In the genomic region with DNA sequence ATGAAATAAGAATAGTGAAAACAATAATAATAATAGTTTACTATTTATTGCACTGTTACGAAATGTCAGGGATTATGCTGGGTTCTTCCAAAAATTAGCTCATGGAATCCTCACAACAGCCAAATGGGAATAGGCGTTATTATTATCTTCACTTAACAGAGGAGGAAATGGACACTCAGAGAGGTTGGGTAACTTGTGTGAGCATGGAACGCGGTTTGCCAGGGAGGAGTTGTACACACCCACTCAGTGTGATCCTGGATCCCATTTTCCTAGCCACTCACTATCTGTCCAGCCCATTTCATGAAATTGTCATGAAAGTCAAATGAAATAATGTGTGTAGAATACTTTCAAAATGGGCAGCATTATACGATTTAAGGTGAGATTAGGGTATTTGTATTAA, we compare ENCODE assay signal across 19 cellular contexts. TPM values are rescaled to one million over a fixed set of nuclear protein-coding genes. Genes with fewer than 3 reads are reported as not detected.
DNase-seq lines count a peak whose midpoint lies in the region; ATAC-seq, FAIRE-seq and TF ChIP-seq lines count a peak whose summit lies in the region.
"Had no signal": no experiment of that assay in that cellular context is flagged by ENCODE, and none has a peak within 500 bp of the region (broad histone marks: within the 10 kb centered on the region; RNA-seq: fewer than 3 reads in every experiment).

No MANE protein-coding gene starts in this region.

- no peak overlapping the region for H3K27ac ChIP-seq in CD8-positive, alpha-beta T cell (ENCODE audit: low read depth, low read length)
- no peak overlapping the region for H3K27ac ChIP-seq in small intestine (ENCODE audit: low read depth in 1 of 2, low read length in 1 of 2)

- WGBS in small intestine, 3 donors, result 66 to 84% (median 82%) methylated on average over 5 of the region's 5 CpGs

- peaks cover 44% of the 10 kb centered on the region for H3K4me1 Mint-ChIP-seq in CD8-positive, alpha-beta T cell (ENCODE audit: low read depth)

- POLR2A ChIA-PET in CD8-positive, alpha-beta T cell (lab: Charles Lee), result no interaction called here

- ATAC-seq in CD8-positive, alpha-beta T cell, result no peak
- ATAC-seq in sciatic nerve, result peak; percentile 40

- H3K27me3 Mint-ChIP-seq in CD8-positive, alpha-beta T cell (ENCODE audit: low read depth), result no peaks in the 10 kb centered on the region

- H3K27me3 ChIP-seq in CD8-positive, alpha-beta T cell (ENCODE audit: insufficient read depth, low read length), result no peaks in the 10 kb centered on the region
- H3K27me3 ChIP-seq in small intestine (ENCODE audit: control insufficient read depth in 2 of 2, insufficient read depth in 2 of 2, low read length in 2 of 2), result no peaks in the 10 kb centered on the region

- peaks cover 39% of the 10 kb centered on the region for H3K36me3 ChIP-seq in CD8-positive, alpha-beta T cell (ENCODE audit: insufficient read depth, low read length)
- peaks cover 11 to 24% of the 10 kb centered on the region in 2 donors for H3K36me3 ChIP-seq in small intestine (ENCODE audit: control insufficient read depth in 2 of 2, insufficient read depth in 2 of 2, low read length in 2 of 2)

- no peak overlapping the region for H3K4me3 ChIP-seq in CD8-positive, alpha-beta T cell (ENCODE audit: low read depth, low read length)
- no peak overlapping the region for H3K4me3 ChIP-seq in fibroblast of mammary gland (ENCODE audit: control insufficient read depth, low read depth, low read length)
- no peak overlapping the region for H3K4me3 ChIP-seq in small intestine (ENCODE audit: low read depth in 1 of 2, low read length in 2 of 2)

- no peak overlapping the region for H3K4me3 Mint-ChIP-seq in CD8-positive, alpha-beta T cell
- H3K4me3 Mint-ChIP-seq: CD14-positive monocyte had no signal

- FAIRE-seq in small intestine (lab: Jason Lieb, UNC), result no peak
- FAIRE-seq: A204.1, GM12891, RCC 7860 had no signal

- H3K9me3 ChIP-seq in CD8-positive, alpha-beta T cell (ENCODE audit: low read length), result no peaks in the 10 kb centered on the region
- no peaks in the 10 kb centered on the region for H3K9me3 ChIP-seq in small intestine (ENCODE audit: control insufficient read depth, low read depth)

- no peak for TF ChIP-seq CTCF in CD8-positive, alpha-beta T cell (IDR thresholded peaks at IDR 0.05)
- no peak for TF ChIP-seq CTCF in fibroblast of mammary gland (conservative IDR thresholded peaks at IDR 0.05; ENCODE audit: control insufficient read depth, insufficient read depth, low read depth, low read length)

- H3K4me1 ChIP-seq in CD8-positive, alpha-beta T cell (ENCODE audit: insufficient read depth, low read length), result peaks cover 26% of the 10 kb centered on the region
- H3K4me1 ChIP-seq in small intestine (ENCODE audit: control insufficient read depth in 2 of 2, insufficient read depth in 1 of 2, low read depth in 1 of 2, low read length in 1 of 2), result peaks cover 0 to 6% of the 10 kb centered on the region in 2 donors

- DNase-seq in activated CD8-positive, alpha-beta memory T cell treated with anti-CD3 and anti-CD28 coated beads, Interleukin-2, amount 50 U/mL, for 48 hours, result peak; percentile 8
- no peak for DNase-seq in activated CD8-positive, alpha-beta memory T cell treated with anti-CD3 and anti-CD28 coated beads, Interleukin-2, amount 50 U/mL, for 4 hours
- DNase-seq in CD8-positive, alpha-beta T cell, result no peak
- DNase-seq in fibroblast of mammary gland (ENCODE audit: low read depth) (peak; percentile 46), sciatic nerve (ENCODE audit: low spot score) (no peak), small intestine (no peak), NCI-H187 treated with DMSO at 0.1 percent for 48 hours (lab: John Stamatoyannopoulos, UW) (no peak)
- no peak for DNase-seq in activated CD4-positive, CD25-positive, alpha-beta regulatory T cell (lab: John Stamatoyannopoulos, UW)
- DNase-seq: Calu3, DMS79, HCEC 1CT, NCI-H1436, NCI-H2081, NCI-H510A treated with DMSO at 0.1 percent for 48 hours had no signal

- no peaks in the 10 kb centered on the region for H3K9me3 Mint-ChIP-seq in CD8-positive, alpha-beta T cell
- H3K9me3 Mint-ChIP-seq: CD14-positive monocyte had no signal

- intact Hi-C loops in CD8-positive, alpha-beta T cell (cut with DNase I, micrococcal nuclease), result no loop called here
- intact Hi-C loops in sciatic nerve (cut with DNase I), result no loop called here

- H3K36me3 Mint-ChIP-seq in CD8-positive, alpha-beta T cell, result peaks cover 55% of the 10 kb centered on the region

- peak overlapping the region; percentile 24 for H3K27ac Mint-ChIP-seq in CD8-positive, alpha-beta T cell

- CTCF ChIA-PET in CD8-positive, alpha-beta T cell (lab: Charles Lee), result no interaction called here

RNA-seq across cellular contexts. Expression of gene NELFCD, which starts 4.6 kb away (rescaled TPM):
- total RNA-seq in CD8-positive, alpha-beta T cell, result 100 to 1,000 TPM; 101 to 113 TPM
- 50.7 TPM for total RNA-seq in sciatic nerve
- 10 to 100 TPM; 29.5 to 45.2 (median 44.4) TPM for polyA plus RNA-seq in small intestine

RNA-seq across cellular contexts. Expression of gene CTSZ, which starts 21.4 kb away (rescaled TPM):
- 1 to 10 TPM; 5.1 to 7.0 TPM for total RNA-seq in CD8-positive, alpha-beta T cell
- total RNA-seq in sciatic nerve, result 151 TPM
- 100 to 1,000 TPM; 180 to 277 (median 185) TPM for polyA plus RNA-seq in small intestine
- total RNA-seq: G401 had no signal

RNA-seq across cellular contexts. Expression of gene TUBB1, which starts 33.6 kb away (rescaled TPM):
- total RNA-seq in CD8-positive, alpha-beta T cell, result not detected
- 1.0 TPM for total RNA-seq in sciatic nerve
- polyA plus RNA-seq in small intestine, result under 1 TPM in 1 of 3 donors, not detected in 2; 0.01 TPM
- total RNA-seq: Calu3, G401 had no signal

RNA-seq across cellular contexts. Expression of gene ATP5F1E, which starts 46.5 kb away (rescaled TPM):
- total RNA-seq in CD8-positive, alpha-beta T cell, result 10 to 100 TPM; 50.4 to 52.2 TPM
- 38.4 TPM for total RNA-seq in sciatic nerve
- 10 to 100 TPM; 49.6 to 73.8 (median 65.8) TPM for polyA plus RNA-seq in small intestine

RNA-seq across cellular contexts. Expression of gene PRELID3B, which starts 56.9 kb away (rescaled TPM):
- total RNA-seq in CD8-positive, alpha-beta T cell, result 10 to 100 TPM; 73.4 to 75.5 TPM
- 30.5 TPM for total RNA-seq in sciatic nerve
- 100 to 1,000 TPM in 2 of 3 donors, 10 to 100 TPM in 1; 74.3 to 120 (median 114) TPM for polyA plus RNA-seq in small intestine

Comparison
In these comparisons a context has a peak if more than half of its experiments do, and no peak if none do; other contexts are left out.
1. DNase-seq: peak in activated CD8-positive, alpha-beta memory T cell treated with anti-CD3 and anti-CD28 coated beads, Interleukin-2, amount 50 U/mL, for 48 hours (single experiment) and fibroblast of mammary gland (single experiment); none in activated CD8-positive, alpha-beta memory T cell treated with anti-CD3 and anti-CD28 coated beads, Interleukin-2, amount 50 U/mL, for 4 hours (single experiment), CD8-positive, alpha-beta T cell (0 of 7), sciatic nerve (single experiment), small intestine (single experiment), activated CD4-positive, CD25-positive, alpha-beta regulatory T cell (0 of 4) and NCI-H187 treated with DMSO at 0.1 percent for 48 hours (single experiment).
2. RNA of gene CTSZ, which starts 21.4 kb away (total RNA-seq): 151 TPM in sciatic nerve (single experiment); 5.1 to 7.0 TPM in CD8-positive, alpha-beta T cell; every median in the first group is over 10 times any median in the second.